16 cellular contexts compared by ENCODE assay signal in genomic region chr4:139822391-139822790, GRCh38.
A peak's percentile ranks its signal among the peaks of the same experiment; 100 is the strongest.
DNase-seq lines count a peak whose midpoint lies in the region; ATAC-seq and TF ChIP-seq lines count a peak whose summit lies in the region.
"Had no signal": no experiment of that assay in that cellular context is flagged by ENCODE, and none has a peak within 500 bp of the region (broad histone marks: within the 10 kb centered on the region; RNA-seq: fewer than 3 reads in every experiment).

No MANE protein-coding gene starts in this region.

- no peak overlapping the region for H3K4me2 ChIP-seq in DND-41 (ENCODE audit: insufficient read depth, low read length)

- ATAC-seq in DND-41 (ENCODE audit: insufficient read depth, low read depth) = peak; percentile 34; the same call in 1 of the 3 replicates
- ATAC-seq in HG02798 (IDR thresholded peaks at IDR 0.05; ENCODE audit: poor library complexity, unreplicated experiment) = no peak
- no peak for ATAC-seq in heart left ventricle
- ATAC-seq: GM12878 had no signal

- H3K27me3 ChIP-seq in DND-41 (ENCODE audit: insufficient read depth, low read length, poor library complexity) (no peaks in the 10 kb centered on the region), HAP-1 (ENCODE audit: low read depth) (no peaks in the 10 kb centered on the region), heart left ventricle (no peaks in the 10 kb centered on the region)

- in situ Hi-C loops in HAP-1 (cut with MboI; ENCODE audit: low sequenced_read_pairs) = no loop called here

- no peaks in the 10 kb centered on the region for H3K9me3 ChIP-seq in DND-41 (ENCODE audit: insufficient read depth, low read length, severe bottlenecking)
- H3K9me3 ChIP-seq in HAP-1 = no peaks in the 10 kb centered on the region
- H3K9me3 ChIP-seq in heart left ventricle = no peaks in the 10 kb centered on the region

- DNase-seq in AG10803 (ENCODE audit: low read depth) (peak; percentile 31), DND-41 (no peak), endothelial cell (ENCODE audit: low spot score) (no peak), neural crest cell (ENCODE audit: low read depth, low spot score) (no peak), HAP-1 (ENCODE audit: low spot score in 2 of 2) (no peak), erythroblast (lab: John Stamatoyannopoulos, UW) (no peak), heart left ventricle (no peak)
- DNase-seq: ACHN; C1 segment of cervical spinal cord; CD4-positive, alpha-beta T cell; GM23248; H7 had no signal

- H3K79me2 ChIP-seq in DND-41 (ENCODE audit: insufficient read depth, low read length) = no peaks in the 10 kb centered on the region

- H4K20me1 ChIP-seq in DND-41 (ENCODE audit: insufficient read depth, low read length) = no peaks in the 10 kb centered on the region

- H3K4me1 Mint-ChIP-seq in endothelial cell (ENCODE audit: unreplicated experiment) (peaks cover 66% of the 10 kb centered on the region), neural crest cell (peaks cover 78% of the 10 kb centered on the region)
- H3K4me1 Mint-ChIP-seq: B cell, IgD-negative memory B cell had no signal

- TF ChIP-seq CTCF in AG10803 (conservative IDR thresholded peaks at IDR 0.05; ENCODE audit: low read length) (no peak), DND-41 (IDR thresholded peaks at IDR 0.05; ENCODE audit: borderline replicate concordance, extremely low read depth, low read length, poor library complexity, severe bottlenecking) (no peak), endothelial cell (IDR thresholded peaks at IDR 0.05; ENCODE audit: unreplicated experiment) (no peak), neural crest cell (conservative IDR thresholded peaks at IDR 0.05) (no peak), heart left ventricle (IDR thresholded peaks at IDR 0.05) (no peak)

- WGBS in heart left ventricle, 4 donors = 96 to 98% (median 96%) methylated on average over 4 of the region's 4 CpGs

- H3K9ac ChIP-seq in DND-41 (ENCODE audit: low read depth, low read length) = no peak overlapping the region
- H3K9ac ChIP-seq: GM23248 had no signal

- H2AFZ ChIP-seq in DND-41 (ENCODE audit: low read depth, low read length) = no peak overlapping the region
- H2AFZ ChIP-seq: GM23248 had no signal

- H3K36me3 ChIP-seq in DND-41 (ENCODE audit: insufficient read depth, low read length) = no peaks in the 10 kb centered on the region
- H3K36me3 ChIP-seq in HAP-1 (replicated peaks) = no peaks in the 10 kb centered on the region
- no peaks in the 10 kb centered on the region for H3K36me3 ChIP-seq in heart left ventricle

- H3K27ac Mint-ChIP-seq in endothelial cell (ENCODE audit: unreplicated experiment) (no peak overlapping the region), neural crest cell (ENCODE audit: unreplicated experiment) (peak overlapping the region; percentile 94)
- H3K27ac Mint-ChIP-seq: B cell; CD4-positive, alpha-beta T cell; IgD-negative memory B cell had no signal

- H3K9me3 Mint-ChIP-seq in endothelial cell (ENCODE audit: unreplicated experiment) (no peaks in the 10 kb centered on the region), neural crest cell (peaks cover 4% of the 10 kb centered on the region)
- H3K9me3 Mint-ChIP-seq: CD4-positive, alpha-beta T cell had no signal

- H3K27ac ChIP-seq in DND-41 (ENCODE audit: low read length) (no peak overlapping the region), heart left ventricle (no peak overlapping the region)
- H3K27ac ChIP-seq: GM23248 had no signal

- H3K4me1 ChIP-seq in DND-41 (ENCODE audit: insufficient read depth, low read length) (peaks cover 21% of the 10 kb centered on the region), HAP-1 (peaks cover 14% of the 10 kb centered on the region), heart left ventricle (peaks cover 0 to 32% (median 11%) of the 10 kb centered on the region in 12 donors)

- H3K27me3 Mint-ChIP-seq in endothelial cell (ENCODE audit: unreplicated experiment) = peaks cover 13% of the 10 kb centered on the region
- H3K27me3 Mint-ChIP-seq in neural crest cell (ENCODE audit: low read depth) = no peaks in the 10 kb centered on the region
- H3K27me3 Mint-ChIP-seq: B cell; CD4-positive, alpha-beta T cell had no signal

- no peak for TF ChIP-seq POLR2A in erythroblast (IDR thresholded peaks at IDR 0.05; ENCODE audit: low read length)
- no peak for TF ChIP-seq POLR2A in heart left ventricle (IDR thresholded peaks at IDR 0.05)

- H3K36me3 Mint-ChIP-seq in endothelial cell (ENCODE audit: low read depth, unreplicated experiment) = peaks cover 16% of the 10 kb centered on the region
- peaks cover 13% of the 10 kb centered on the region for H3K36me3 Mint-ChIP-seq in neural crest cell (ENCODE audit: low read depth)
- H3K36me3 Mint-ChIP-seq: IgD-negative memory B cell had no signal

- H3K4me3 ChIP-seq in AG10803 (ENCODE audit: low read length) (no peak overlapping the region), DND-41 (ENCODE audit: low read depth in 1 of 2, low read length in 2 of 2) (no peak overlapping the region), HAP-1 (no peak overlapping the region), heart left ventricle (no peak overlapping the region)
- H3K4me3 ChIP-seq: GM12878, GM23248 had no signal

- H3K4me3 Mint-ChIP-seq in endothelial cell (ENCODE audit: unreplicated experiment) = peak overlapping the region; percentile 50
- peak overlapping the region; percentile 58 for H3K4me3 Mint-ChIP-seq in neural crest cell
- H3K4me3 Mint-ChIP-seq: B cell; CD4-positive, alpha-beta T cell; IgD-negative memory B cell had no signal

- intact Hi-C loops in heart left ventricle (cut with DNase I) = no loop called here
